Comparison of ENCODE assay signal across 20 cellular contexts in genomic region chr15:62352817-62353216, GRCh38. TPM values are rescaled to one million over a fixed set of nuclear protein-coding genes. Genes with fewer than 3 reads are reported as not detected.
DNase-seq lines count a peak whose midpoint lies in the region; ATAC-seq, FAIRE-seq and TF ChIP-seq lines count a peak whose summit lies in the region.
"Had no signal": no experiment of that assay in that cellular context is flagged by ENCODE, and none has a peak within 500 bp of the region (broad histone marks: within the 10 kb centered on the region; RNA-seq: fewer than 3 reads in every experiment).

No MANE protein-coding gene starts in this region.

- peak overlapping the region; percentile 2 for H3K27ac Mint-ChIP-seq in dendritic cell treated with granulocyte-macrophage colony-stimulating factor and Interleukin-4, amounts not matched to agents 40 ng/mL and 50 ng/mL, for 4 days
- H3K27ac Mint-ChIP-seq: CD4-positive, CD25-positive, alpha-beta regulatory T cell; CD8-positive, alpha-beta memory T cell had no signal

- peaks cover 36% of the 10 kb centered on the region for H3K4me1 Mint-ChIP-seq in dendritic cell treated with granulocyte-macrophage colony-stimulating factor and Interleukin-4, amounts not matched to agents 40 ng/mL and 50 ng/mL, for 4 days (ENCODE audit: low read depth)
- H3K4me1 Mint-ChIP-seq: CD4-positive, CD25-positive, alpha-beta regulatory T cell; CD8-positive, alpha-beta memory T cell had no signal

- H3K4me3 ChIP-seq in HepG2 (replicated peaks in 1 of 3; ENCODE audit: insufficient read depth in 1 of 3, low read depth in 2 of 3, low read length in 3 of 3) (no peak overlapping the region), right lobe of liver (no peak overlapping the region), Peyer's patch (no peak overlapping the region), osteoblast (ENCODE audit: insufficient read depth, low read length) (no peak overlapping the region)
- H3K4me3 ChIP-seq: GM12878, HAP-1 had no signal

- no peaks in the 10 kb centered on the region for H4K20me1 ChIP-seq in HepG2 (ENCODE audit: insufficient read depth, low read length)
- H4K20me1 ChIP-seq in osteoblast (ENCODE audit: insufficient read depth, low read length): no peaks in the 10 kb centered on the region

- H3K27ac ChIP-seq in HepG2 (ENCODE audit: extremely low read length, insufficient read depth, low read length) (no peak overlapping the region), right lobe of liver (no peak overlapping the region), Peyer's patch (no peak overlapping the region), osteoblast (ENCODE audit: low read depth, low read length) (no peak overlapping the region)

- intact Hi-C loops in HepG2 (cut with micrococcal nuclease; ENCODE audit: unreplicated experiment) (no loop called here), right lobe of liver (cut with DNase I) (no loop called here)
- intact Hi-C loops in dendritic cell treated with granulocyte-macrophage colony-stimulating factor and Interleukin-4, amounts not matched to agents 40 ng/mL and 50 ng/mL, for 4 days (cut with micrococcal nuclease): no loop called here

- no peak for FAIRE-seq in HepG2 (lab: Jason Lieb, UNC)
- no peak for FAIRE-seq in urothelium cell line (lab: Jason Lieb, UNC)
- FAIRE-seq: GM12878 had no signal

- H3K36me3 Mint-ChIP-seq in dendritic cell treated with granulocyte-macrophage colony-stimulating factor and Interleukin-4, amounts not matched to agents 40 ng/mL and 50 ng/mL, for 4 days (ENCODE audit: low read depth): no peaks in the 10 kb centered on the region
- H3K36me3 Mint-ChIP-seq: CD4-positive, CD25-positive, alpha-beta regulatory T cell; CD8-positive, alpha-beta memory T cell had no signal

- TF ChIP-seq POLR2A in HepG2 (IDR thresholded peaks at IDR 0.05; ENCODE audit: insufficient read depth in 1 of 2, low read depth in 2 of 2, low read length in 2 of 2) (no peak), right lobe of liver (IDR thresholded peaks at IDR 0.05) (no peak), Peyer's patch (IDR thresholded peaks at IDR 0.05) (no peak)

- in situ Hi-C loops in HepG2 (cut with HindIII; ENCODE audit: extremely low pct_ligation_motif_present, low pct_unique_long_range_greater_than_20kb): no loop called here

- TF ChIP-seq RAD21 in HepG2 (CRISPR knock-in tag; IDR thresholded peaks at IDR 0.05): no peak

- H3K79me2 ChIP-seq in HepG2 (ENCODE audit: insufficient read depth, low read length) (no peaks in the 10 kb centered on the region), osteoblast (ENCODE audit: insufficient read depth, low read length) (no peaks in the 10 kb centered on the region)

- no peaks in the 10 kb centered on the region for H3K9me3 Mint-ChIP-seq in dendritic cell treated with granulocyte-macrophage colony-stimulating factor and Interleukin-4, amounts not matched to agents 40 ng/mL and 50 ng/mL, for 4 days
- H3K9me3 Mint-ChIP-seq: CD8-positive, alpha-beta memory T cell had no signal

- DNase-seq in HepG2 (ENCODE audit: low spot score) (no peak), right lobe of liver (no peak), NCI-H345 (lab: John Stamatoyannopoulos, UW) (peak; percentile 6), Peyer's patch (no peak), urothelium cell line (ENCODE audit: low spot score) (no peak), osteoblast (ENCODE audit: insufficient read length, low spot score, missing footprints) (no peak)
- DNase-seq: 8988T; ACHN; BE2C; C1 segment of cervical spinal cord; CD4-positive, CD25-positive, alpha-beta regulatory T cell; CD8-positive, alpha-beta memory T cell; COR-L47; DMS 273 treated with DMSO at 0.1 percent for 48 hours; DMS53; DND-41; EL had no signal

- H3K4me2 ChIP-seq in HepG2 (ENCODE audit: low read depth, low read length) (no peak overlapping the region), osteoblast (ENCODE audit: insufficient read depth, low read length) (no peak overlapping the region)

- POLR2A ChIA-PET in HepG2 (lab: Yijun Ruan, JAX): no interaction called here

- peaks cover 7% of the 10 kb centered on the region for H3K27me3 Mint-ChIP-seq in dendritic cell treated with granulocyte-macrophage colony-stimulating factor and Interleukin-4, amounts not matched to agents 40 ng/mL and 50 ng/mL, for 4 days

- no peak overlapping the region for H3K4me3 Mint-ChIP-seq in dendritic cell treated with granulocyte-macrophage colony-stimulating factor and Interleukin-4, amounts not matched to agents 40 ng/mL and 50 ng/mL, for 4 days
- H3K4me3 Mint-ChIP-seq: CD4-positive, CD25-positive, alpha-beta regulatory T cell; CD8-positive, alpha-beta memory T cell had no signal

- H3K27me3 ChIP-seq in HepG2 (ENCODE audit: control insufficient read depth in 1 of 2, insufficient read depth in 2 of 2, low read length in 2 of 2): peaks cover 2 to 51% of the 10 kb centered on the region in 2 experiments; a peak in 4 of 5 replicates
- H3K27me3 ChIP-seq in right lobe of liver: no peaks in the 10 kb centered on the region
- H3K27me3 ChIP-seq in Peyer's patch: no peaks in the 10 kb centered on the region
- H3K27me3 ChIP-seq in osteoblast (ENCODE audit: insufficient read depth, low read length): peaks cover 24% of the 10 kb centered on the region
- H3K27me3 ChIP-seq: BE2C had no signal

- TF ChIP-seq EP300 in HepG2 (IDR thresholded peaks at IDR 0.05; ENCODE audit: low read depth in 2 of 2, low read length in 2 of 2) (no peak), HepG2 (CRISPR knock-in tag; IDR thresholded peaks at IDR 0.05; ENCODE audit: borderline replicate concordance) (no peak)

- H2AFZ ChIP-seq in HepG2 (ENCODE audit: low read length) (no peak overlapping the region), osteoblast (ENCODE audit: low read length) (no peak overlapping the region)

- H3K4me1 ChIP-seq in HepG2 (ENCODE audit: insufficient read depth, low read length) (no peaks in the 10 kb centered on the region), right lobe of liver (no peaks in the 10 kb centered on the region), Peyer's patch (no peaks in the 10 kb centered on the region), osteoblast (ENCODE audit: insufficient read depth, low read length) (no peaks in the 10 kb centered on the region)
- H3K4me1 ChIP-seq: BE2C, HAP-1 had no signal

- TF ChIP-seq CTCF in HepG2 (CRISPR knock-in tag; IDR thresholded peaks at IDR 0.05) (no peak), right lobe of liver (IDR thresholded peaks at IDR 0.05) (no peak), Peyer's patch (IDR thresholded peaks at IDR 0.05) (no peak), osteoblast (IDR thresholded peaks at IDR 0.05; ENCODE audit: extremely low read depth, low read depth, low read length) (no peak)

- BruUV-seq in HepG2 (replicated peaks; lab: Mats Ljungman, UMichigan): no TSS peak

- H3K9ac ChIP-seq in HepG2 (ENCODE audit: insufficient read depth, low read depth, low read length): no peak overlapping the region

- CTCF ChIA-PET in HepG2 (lab: Yijun Ruan, JAX; ENCODE audit: low intra/inter-chr PET ratio, low total read pairs): no interaction called here

- H3K36me3 ChIP-seq in HepG2 (replicated peaks in 1 of 2; ENCODE audit: control insufficient read depth in 1 of 2, insufficient read depth in 2 of 2, low read length in 2 of 2) (no peaks in the 10 kb centered on the region), right lobe of liver (no peaks in the 10 kb centered on the region), Peyer's patch (no peaks in the 10 kb centered on the region), osteoblast (ENCODE audit: insufficient read depth, low read length) (no peaks in the 10 kb centered on the region)
- H3K36me3 ChIP-seq: BE2C, HAP-1 had no signal

- H3K9me3 ChIP-seq in HepG2 (ENCODE audit: low read length): no peaks in the 10 kb centered on the region
- no peaks in the 10 kb centered on the region for H3K9me3 ChIP-seq in right lobe of liver
- no peaks in the 10 kb centered on the region for H3K9me3 ChIP-seq in Peyer's patch
- H3K9me3 ChIP-seq in osteoblast (ENCODE audit: low read depth, low read length): no peaks in the 10 kb centered on the region
- H3K9me3 ChIP-seq: BE2C, HAP-1 had no signal

- ATAC-seq in HepG2 (no peak), right lobe of liver (no peak)
- ATAC-seq: GM12878 had no signal

- 24% methylated on average over 3 of the region's 3 CpGs for WGBS in HepG2 (ENCODE audit: low lambda C conversion rate)
- 52% methylated on average over 3 of the region's 3 CpGs for WGBS in right lobe of liver (ENCODE audit: insufficient coverage, low coverage, low lambda C conversion rate, missing lambda C conversion rate)

TF ChIP-seq in HepG2, 621 proteins besides CTCF, POLR2A, EP300 and RAD21:
- TF ChIP-seq MTF1 (CRISPR knock-in tag; IDR thresholded peaks at IDR 0.05) (no peak), MAFK (conservative IDR thresholded peaks at IDR 0.05 in 1 of 2, IDR thresholded peaks at IDR 0.05 in 1 of 2; ENCODE audit: low read length in 2 of 2) (peak; percentile 49 to 76; a peak in 3 of 4 replicates), MAFF (IDR thresholded peaks at IDR 0.05; ENCODE audit: low read depth, low read length) (peak; percentile 41; the same call in 1 of the 2 replicates)

RNA-seq across cellular contexts. Expression of gene TLN2, which starts 37.5 kb away (rescaled TPM):
- total RNA-seq in HepG2 (2016; rRNA removed; fragmentation: Illumina TruSeq; extraction: Trizol) (13.7 and 14.7 TPM in 2 replicates), right lobe of liver (10 to 100 TPM in 3 of 6 experiments, 1 to 10 TPM in 3; 3.7 to 24.4 (median 9.7) TPM), Peyer's patch (10 to 100 TPM; 14.9 to 92.4 (median 47.0) TPM), osteoblast (32.6 and 35.9 TPM in 2 replicates)
- 4.0 and 5.8 TPM in 2 replicates for total RNA-seq in HepG2 (2016; cell fraction: cytosol; rRNA removed; fragmentation: Illumina TruSeq; extraction: Trizol; ENCODE audit: low read depth)
- 13.6 and 14.7 TPM in 2 replicates for total RNA-seq in HepG2 (2016; cell fraction: insoluble cytoplasmic fraction; rRNA removed; fragmentation: Illumina TruSeq; extraction: Trizol)
- total RNA-seq in HepG2 (2016; cell fraction: membrane; rRNA removed; fragmentation: Illumina TruSeq; extraction: Trizol): 6.9 and 9.1 TPM in 2 replicates
- 16.4 and 20.9 TPM in 2 replicates for total RNA-seq in HepG2 (2016; cell fraction: nucleus; rRNA removed; fragmentation: Illumina TruSeq; extraction: Trizol)
- polyA plus RNA-seq in HepG2 (2011; rRNA removed): 3.3 TPM in 2 replicates
- 2.4 and 3.3 TPM in 2 replicates for polyA plus RNA-seq in HepG2 (2011; cell fraction: cytosol; rRNA removed)
- polyA plus RNA-seq in HepG2 (2011; cell fraction: nucleus; rRNA removed): 5.7 and 8.0 TPM in 2 replicates
- polyA plus RNA-seq in HepG2 (2012): 2.9 and 4.6 TPM in 2 replicates
- 1.0 and 1.7 TPM in 2 replicates for polyA plus RNA-seq in HepG2 (2016; cell fraction: cytosol; fragmentation: Illumina TruSeq; extraction: Trizol; ENCODE audit: low read depth)
- polyA plus RNA-seq in HepG2 (2016; cell fraction: insoluble cytoplasmic fraction; fragmentation: Illumina TruSeq; extraction: Trizol; ENCODE audit: low read depth): 8.1 and 11.4 TPM in 2 replicates
- polyA plus RNA-seq in HepG2 (2016; cell fraction: membrane; fragmentation: Illumina TruSeq; extraction: Trizol; ENCODE audit: low read depth): 1.0 and 1.5 TPM in 2 replicates
- polyA plus RNA-seq in HepG2 (2016; cell fraction: nucleus; fragmentation: Illumina TruSeq; extraction: Trizol; ENCODE audit: insufficient read depth, low read depth): 11.2 and 12.2 TPM in 2 replicates
- 16.4 and 19.3 TPM in 2 replicates for polyA minus RNA-seq in HepG2 (2011; rRNA and poly(A)+ RNA removed; ENCODE audit: low replicate concordance)
- polyA minus RNA-seq in HepG2 (2011; cell fraction: cytosol; rRNA and poly(A)+ RNA removed): 8.5 and 14.2 TPM in 2 replicates
- 20.0 and 21.4 TPM in 2 replicates for polyA minus RNA-seq in HepG2 (2011; cell fraction: nucleus; rRNA and poly(A)+ RNA removed)
